In the genomic region with DNA sequence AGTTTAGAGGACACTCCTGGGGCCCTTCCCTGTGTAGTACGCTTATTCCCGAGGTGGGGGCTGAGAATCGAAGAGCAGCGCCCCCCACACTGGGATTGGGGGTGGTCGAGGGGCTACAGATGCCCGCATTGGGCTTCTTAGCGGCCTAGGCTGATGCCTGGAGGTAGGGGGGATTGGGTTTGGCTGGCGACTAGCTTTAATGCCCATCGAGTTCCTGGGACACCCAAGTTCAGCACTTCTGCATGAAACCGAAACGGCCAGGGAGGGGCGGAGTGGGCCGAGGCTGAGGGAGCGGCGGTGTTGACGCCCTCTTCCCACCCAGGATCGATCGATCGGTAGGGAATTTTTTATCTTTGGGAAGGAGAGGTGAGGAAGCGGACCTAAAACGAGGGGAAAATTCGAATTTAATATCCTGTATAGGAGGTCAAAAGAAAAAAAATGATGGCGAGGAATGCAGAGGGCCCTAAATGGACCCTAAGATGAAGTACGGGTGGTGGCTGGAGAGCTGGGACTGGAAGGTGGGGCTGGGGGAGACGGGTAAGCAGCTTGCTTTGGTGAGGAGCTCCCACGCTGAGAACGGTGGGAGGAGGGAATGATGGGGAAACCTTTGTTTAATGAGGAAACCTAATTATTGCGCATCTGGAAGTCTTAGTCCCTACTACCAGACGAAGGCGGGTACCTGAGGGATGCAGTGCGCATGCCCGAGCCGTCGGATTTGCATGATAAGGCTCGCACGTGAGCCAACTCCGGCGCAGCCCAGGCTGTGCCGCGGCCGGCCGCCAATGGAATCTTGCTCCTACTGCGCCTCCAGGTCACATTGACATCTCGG, we compare ENCODE assay signal across 21 cellular contexts. TPM values are rescaled to one million over a fixed set of nuclear protein-coding genes. Genes with fewer than 3 reads are reported as not detected.
DNase-seq lines count a peak whose midpoint lies in the region; ATAC-seq and TF ChIP-seq lines count a peak whose summit lies in the region.
"Had no signal": no experiment of that assay in that cellular context is flagged by ENCODE, and none has a peak within 500 bp of the region (broad histone marks: within the 10 kb centered on the region; RNA-seq: fewer than 3 reads in every experiment).

No MANE protein-coding gene starts in this region.

- no peak overlapping the region for H3K27ac ChIP-seq in iPS-18a (ENCODE audit: low read length)
- no peak overlapping the region for H3K27ac ChIP-seq in smooth muscle cell (ENCODE audit: low read depth)
- H3K27ac ChIP-seq: brain microvascular endothelial cell, upper lobe of right lung had no signal

- DNase-seq in H7 (peak; percentile 92), smooth muscle cell (lab: John Stamatoyannopoulos, UW; ENCODE audit: unreplicated experiment) (no peak), foreskin fibroblast (no peak)
- no peak for DNase-seq in stimulated activated CD4-positive, alpha-beta T cell treated with anti-CD3 and anti-CD28 coated beads, Interleukin-4, amount 100 ng/mL, for 24 hours
- DNase-seq: activated naive CD8-positive, alpha-beta T cell treated with anti-CD3 and anti-CD28 coated beads, Interleukin-2, amount 10 ng/mL, durations not matched to agents 7 days and 5 days; brain microvascular endothelial cell; HFFc6; hippocampal formation; IMR-90; left cardiac atrium; midbrain; NCI-H1436 treated with DMSO at 0.1 percent for 48 hours; NCI-H2171 treated with DMSO at 0.1 percent for 48 hours; stimulated activated CD4-positive, alpha-beta T cell treated with anti-CD3 and anti-CD28 coated beads, Interleukin-2, amount 100 ng/mL, for 24 hours; stimulated activated naive CD8-positive, alpha-beta T cell treated with anti-CD3 and anti-CD28 coated beads, Interleukin-15, amount 100 ng/mL, for 72 hours; upper lobe of right lung had no signal

- H3K4me3 Mint-ChIP-seq in brain = peak overlapping the region; percentile 68 to 87 (median 73)
- H3K4me3 Mint-ChIP-seq: activated naive CD8-positive, alpha-beta T cell treated with anti-CD3 and anti-CD28 coated beads, Interleukin-2, amount 10 ng/mL, durations not matched to agents 7 days and 5 days; HFFc6; nephron; stimulated activated naive CD8-positive, alpha-beta T cell treated with anti-CD3 and anti-CD28 coated beads, Interleukin-15, amount 100 ng/mL, for 72 hours had no signal

- no peaks in the 10 kb centered on the region for H3K79me2 ChIP-seq in smooth muscle cell (ENCODE audit: low read depth)

- H3K9me3 ChIP-seq in iPS-18a (ENCODE audit: control insufficient read depth, low read depth, low read length) = no peaks in the 10 kb centered on the region
- no peaks in the 10 kb centered on the region for H3K9me3 ChIP-seq in smooth muscle cell (replicated peaks; ENCODE audit: low read depth)
- H3K9me3 ChIP-seq: upper lobe of right lung had no signal

- peaks cover 71% of the 10 kb centered on the region for H3K4me1 Mint-ChIP-seq in brain
- H3K4me1 Mint-ChIP-seq: activated naive CD8-positive, alpha-beta T cell treated with anti-CD3 and anti-CD28 coated beads, Interleukin-2, amount 10 ng/mL, durations not matched to agents 7 days and 5 days had no signal

- peak overlapping the region; percentile 46 for H3K4me2 ChIP-seq in smooth muscle cell

- H3F3A ChIP-seq in smooth muscle cell (ENCODE audit: low read depth) = no peaks in the 10 kb centered on the region

- no peak overlapping the region for H2AFZ ChIP-seq in smooth muscle cell (ENCODE audit: low read depth)

- peak overlapping the region; percentile 20; the same call in 1 of the 2 replicates for H3K4me3 ChIP-seq in H7 (ENCODE audit: insufficient read depth, low read depth, low read length)
- H3K4me3 ChIP-seq in iPS-18a (ENCODE audit: low read length) = peak overlapping the region; percentile 54
- no peak overlapping the region for H3K4me3 ChIP-seq in smooth muscle cell
- H3K4me3 ChIP-seq in foreskin fibroblast (ENCODE audit: low read depth in 1 of 2, low read length in 2 of 2) = no peak overlapping the region
- H3K4me3 ChIP-seq: upper lobe of right lung had no signal

- H3K36me3 ChIP-seq in H7 (replicated peaks; ENCODE audit: control insufficient read depth, insufficient read depth, low read length) = no peaks in the 10 kb centered on the region
- no peaks in the 10 kb centered on the region for H3K36me3 ChIP-seq in iPS-18a (ENCODE audit: control insufficient read depth, low read depth, low read length)
- H3K36me3 ChIP-seq in smooth muscle cell (ENCODE audit: low read depth) = no peaks in the 10 kb centered on the region
- H3K36me3 ChIP-seq: brain microvascular endothelial cell, upper lobe of right lung had no signal

- peaks cover 98% of the 10 kb centered on the region for H3K27me3 Mint-ChIP-seq in brain

- H3K4me1 ChIP-seq in iPS-18a (ENCODE audit: control insufficient read depth, low read depth, low read length) (peaks cover 27% of the 10 kb centered on the region), smooth muscle cell (ENCODE audit: low read depth) (peaks cover 6% of the 10 kb centered on the region)
- H3K4me1 ChIP-seq: upper lobe of right lung had no signal

- ATAC-seq in HG02623 (IDR thresholded peaks at IDR 0.05; ENCODE audit: unreplicated experiment) = no peak
- ATAC-seq: left cardiac atrium; stimulated activated naive CD8-positive, alpha-beta T cell treated with anti-CD3 and anti-CD28 coated beads, Interleukin-15, amount 100 ng/mL, for 72 hours; upper lobe of right lung had no signal

- peaks cover 100% of the 10 kb centered on the region for H3K27me3 ChIP-seq in H7 (ENCODE audit: control insufficient read depth, insufficient read depth, low read length)
- peaks cover 100% of the 10 kb centered on the region for H3K27me3 ChIP-seq in iPS-18a (ENCODE audit: control insufficient read depth, insufficient read depth, low read length)
- H3K27me3 ChIP-seq in smooth muscle cell (ENCODE audit: low read depth) = peaks cover 100% of the 10 kb centered on the region

- H3K36me3 Mint-ChIP-seq in brain = peaks cover 9% of the 10 kb centered on the region

- peak overlapping the region in 3 of 5 experiments; percentile 33 to 96 (median 93) for H3K27ac Mint-ChIP-seq in brain
- H3K27ac Mint-ChIP-seq: activated naive CD8-positive, alpha-beta T cell treated with anti-CD3 and anti-CD28 coated beads, Interleukin-2, amount 10 ng/mL, durations not matched to agents 7 days and 5 days; HFFc6; nephron had no signal

- no peaks in the 10 kb centered on the region for H4K20me1 ChIP-seq in smooth muscle cell (ENCODE audit: low read depth)

- H3K9me3 Mint-ChIP-seq in brain = peaks cover 0 to 16% (median 15%) of the 10 kb centered on the region in 5 experiments
- H3K9me3 Mint-ChIP-seq: HFFc6 had no signal

- no peak for TF ChIP-seq CTCF in brain (conservative IDR thresholded peaks at IDR 0.05)
- no peak for TF ChIP-seq CTCF in smooth muscle cell (IDR thresholded peaks at IDR 0.05; ENCODE audit: borderline replicate concordance, insufficient read depth, poor library complexity, severe bottlenecking)
- TF ChIP-seq CTCF in foreskin fibroblast (IDR thresholded peaks at IDR 0.05; ENCODE audit: low read depth, low read length) = no peak

- no peak overlapping the region for H3K9ac ChIP-seq in iPS-18a (ENCODE audit: low read length)
- no peak overlapping the region for H3K9ac ChIP-seq in smooth muscle cell (ENCODE audit: low read depth)

- WGBS in smooth muscle cell (ENCODE audit: low lambda C conversion rate) = 5% methylated on average over 44 of the region's 44 CpGs

RNA-seq across cellular contexts. Expression of a gene that starts 12.5 kb away (rescaled TPM):
- not detected in 2 replicates for total RNA-seq in H7 (2014; rRNA removed; shearing (Covaris generic))
- 5.5 TPM for polyA plus RNA-seq in brain (ENCODE audit: insufficient read depth, low read depth, low replicate concordance)
- total RNA-seq in smooth muscle cell = 0.13 and 2.6 TPM in 2 replicates
- 0.43 and 1.9 TPM in 2 replicates for polyA plus RNA-seq in smooth muscle cell
- total RNA-seq: activated CD8-positive, alpha-beta memory T cell treated with anti-CD3 and anti-CD28 coated beads for 36 hours; activated naive CD8-positive, alpha-beta T cell treated with anti-CD3 and anti-CD28 coated beads, Interleukin-2, amount 10 ng/mL, durations not matched to agents 7 days and 5 days; HFFc6; IMR-90; upper lobe of right lung had no signal
- polyA plus RNA-seq: IMR-90 had no signal

RNA-seq across cellular contexts. Expression of a gene that starts 31.8 kb away (rescaled TPM):
- total RNA-seq in H7 (2014; rRNA removed; shearing (Covaris generic)) = not detected in 2 replicates
- polyA plus RNA-seq in brain (ENCODE audit: insufficient read depth, low read depth, low replicate concordance) = 8.8 TPM
- total RNA-seq in smooth muscle cell = 1.2 and 3.5 TPM in 2 replicates
- polyA plus RNA-seq in smooth muscle cell = 4.3 and 15.0 TPM in 2 replicates
- total RNA-seq: activated CD8-positive, alpha-beta memory T cell treated with anti-CD3 and anti-CD28 coated beads for 36 hours; activated naive CD8-positive, alpha-beta T cell treated with anti-CD3 and anti-CD28 coated beads, Interleukin-2, amount 10 ng/mL, durations not matched to agents 7 days and 5 days; HFFc6; IMR-90; upper lobe of right lung had no signal
- polyA plus RNA-seq: IMR-90 had no signal

Comparison
In these comparisons a context has a peak if more than half of its experiments do, and no peak if none do; other contexts are left out.
1. H3K4me3 ChIP-seq: peak in H7 (single experiment) and iPS-18a (single experiment); none in smooth muscle cell (single experiment) and foreskin fibroblast (0 of 2).